ENCODE assay signal across 10 cellular contexts in genomic region chr11:128886401-128887119, GRCh38. TPM values are rescaled to one million over a fixed set of nuclear protein-coding genes. Genes with fewer than 3 reads are reported as not detected.
A peak's percentile ranks its signal among the peaks of the same experiment; 100 is the strongest.
DNase-seq lines count a peak whose midpoint lies in the region; ATAC-seq, FAIRE-seq and TF ChIP-seq lines count a peak whose summit lies in the region.
"Had no signal": no experiment of that assay in that cellular context is flagged by ENCODE, and none has a peak within 500 bp of the region (broad histone marks: within the 10 kb centered on the region; RNA-seq: fewer than 3 reads in every experiment).

No MANE protein-coding gene starts in this region.

- no peak for TF ChIP-seq CTCF in ascending aorta (IDR thresholded peaks at IDR 0.05)

- peaks cover 2 to 5% of the 10 kb centered on the region in 2 donors for H3K4me1 ChIP-seq in ascending aorta

- H3K4me3 ChIP-seq in ascending aorta, result no peak overlapping the region

- ATAC-seq in HG02885 (IDR thresholded peaks at IDR 0.05; ENCODE audit: poor library complexity, unreplicated experiment), result no peak
- no peak for ATAC-seq in GM21529 (IDR thresholded peaks at IDR 0.05; ENCODE audit: unreplicated experiment)

- H3K9me3 ChIP-seq in ascending aorta, result no peaks in the 10 kb centered on the region

- H3K36me3 ChIP-seq in ascending aorta, result no peaks in the 10 kb centered on the region

- H3K27ac ChIP-seq in ascending aorta, result no peak overlapping the region

- H3K27me3 ChIP-seq in ascending aorta, result no peaks in the 10 kb centered on the region

- DNase-seq in DMS153 (lab: John Stamatoyannopoulos, UW) (peak; percentile 19), HTR-8/SVneo (ENCODE audit: insufficient read length, low spot score) (peak; percentile 8), UCSD-AML1 (lab: John Stamatoyannopoulos, UW; ENCODE audit: unreplicated experiment) (peak; percentile 69), left kidney (ENCODE audit: low read depth, low spot score) (peak; percentile 78), NCI-H446 (lab: John Stamatoyannopoulos, UW) (no peak), ascending aorta (ENCODE audit: low spot score in 2 of 2) (no peak)
- DNase-seq: NCI-H2029 had no signal

- FAIRE-seq in HTR-8/SVneo (lab: Jason Lieb, UNC), result no peak

- intact Hi-C loops in ascending aorta (cut with DNase I), result no loop called here

RNA-seq across cellular contexts. Expression of gene KCNJ5, which starts 4.6 kb away (rescaled TPM):
- 0.53 TPM for total RNA-seq in ascending aorta
- total RNA-seq: lung microvascular endothelial cell had no signal

RNA-seq across cellular contexts. Expression of gene KCNJ1, which starts 19.5 kb away (rescaled TPM):
- not detected for total RNA-seq in ascending aorta

RNA-seq across cellular contexts. Expression of gene TP53AIP1, which starts 56.1 kb away (rescaled TPM):
- total RNA-seq in ascending aorta, result not detected
- total RNA-seq: lung microvascular endothelial cell had no signal

Comparison
In these comparisons a context has a peak if more than half of its experiments do, and no peak if none do; other contexts are left out.
1. DNase-seq: peak in DMS153 (single experiment), HTR-8/SVneo (single experiment), UCSD-AML1 (single experiment) and left kidney (single experiment); none in NCI-H446 (0 of 2) and ascending aorta (0 of 2).